ENCODE assay signal across 18 cellular contexts in genomic region chr2:237184192-237184922, GRCh38.
DNase-seq lines count a peak whose midpoint lies in the region; ATAC-seq, FAIRE-seq and TF ChIP-seq lines count a peak whose summit lies in the region.
"Had no signal": no experiment of that assay in that cellular context is flagged by ENCODE, and none has a peak within 500 bp of the region (broad histone marks: within the 10 kb centered on the region; RNA-seq: fewer than 3 reads in every experiment).

No MANE protein-coding gene starts in this region.

- no peaks in the 10 kb centered on the region; the same call in 1 of the 2 replicates for H3K27me3 Mint-ChIP-seq in WTC11 (ENCODE audit: low read depth)

- H3K4me2 ChIP-seq in K562 (ENCODE audit: insufficient read depth, low read length), result no peak overlapping the region
- H3K4me2 ChIP-seq: BLaER1 had no signal

- TF ChIP-seq RAD21 in K562 (CRISPR knock-in tag; conservative IDR thresholded peaks at IDR 0.05 in 1 of 2, IDR thresholded peaks at IDR 0.05 in 1 of 2), result no peak

- H3K27ac ChIP-seq in K562 (ENCODE audit: extremely low read depth, low read depth, low read length) (no peak overlapping the region), left lung (no peak overlapping the region)
- H3K27ac ChIP-seq: BLaER1, prostate gland had no signal

- H3K36me3 Mint-ChIP-seq in WTC11, result peaks cover under 1% of the 10 kb centered on the region; the same call in 1 of the 2 replicates
- H3K36me3 Mint-ChIP-seq: activated naive CD8-positive, alpha-beta T cell treated with anti-CD3 and anti-CD28 coated beads, Interleukin-2, amount 10 ng/mL, durations not matched to agents 7 days and 5 days had no signal

- no peaks in the 10 kb centered on the region for H3K79me2 ChIP-seq in K562 (ENCODE audit: control insufficient read depth, insufficient read depth, low read length)

- no peak overlapping the region for H3K4me3 Mint-ChIP-seq in WTC11
- H3K4me3 Mint-ChIP-seq: activated naive CD8-positive, alpha-beta T cell treated with anti-CD3 and anti-CD28 coated beads, Interleukin-2, amount 10 ng/mL, durations not matched to agents 7 days and 5 days had no signal

- H3K36me3 ChIP-seq in MG63 (no peaks in the 10 kb centered on the region), K562 (ENCODE audit: control insufficient read depth, insufficient read depth, low read length) (no peaks in the 10 kb centered on the region), left lung (no peaks in the 10 kb centered on the region)
- H3K36me3 ChIP-seq: BLaER1, prostate gland, vagina had no signal

- 0% methylated on average over 11 of the region's 14 CpGs for WGBS in K562 (ENCODE audit: insufficient coverage, low coverage, missing lambda C conversion rate)

- TF ChIP-seq POLR2A in K562 (conservative IDR thresholded peaks at IDR 0.05), result no peak

- ATAC-seq in K562, result no peak
- ATAC-seq in left lung, result peak; percentile 40
- no peak for ATAC-seq in WTC11

- intact Hi-C loops in K562 (cut with micrococcal nuclease), result no loop called here
- intact Hi-C loops in left lung (cut with DNase I), result no loop called here

- no peaks in the 10 kb centered on the region for H3K4me1 ChIP-seq in K562 (replicated peaks in 1 of 2; ENCODE audit: control insufficient read depth in 2 of 2, insufficient read depth in 2 of 2, low read length in 2 of 2)
- H3K4me1 ChIP-seq in left lung, result peaks cover 0 to 4% of the 10 kb centered on the region in 2 donors
- H3K4me1 ChIP-seq: BLaER1, prostate gland had no signal

- CTCF ChIA-PET in K562 (lab: Yijun Ruan, JAX; ENCODE audit: low intra/inter-chr PET ratio) (no interaction called here), WTC11 (lab: Charles Lee) (interaction anchor here (0.8 kb wide), 1 partner anchor 25 kb away, joined by 3 read pairs; no protein-coding TSS in a partner anchor)

- no peak overlapping the region for H3K9ac ChIP-seq in K562 (ENCODE audit: insufficient read depth in 1 of 2, low read depth in 2 of 2, low read length in 2 of 2)
- H3K9ac ChIP-seq: BLaER1 had no signal

- POLR2A ChIA-PET in K562 (lab: Yijun Ruan, JAX), result interaction anchor here (0.6 kb wide), 1 partner anchor 641 kb away, joined by 3 read pairs; no protein-coding TSS in a partner anchor
- POLR2A ChIA-PET in WTC11 (lab: Charles Lee), result no interaction called here

- H3K4me1 Mint-ChIP-seq in WTC11, result 0 out of 2 replicates have a peak, but pooled peaks cover 4% of the 10 kb centered on the region
- H3K4me1 Mint-ChIP-seq: activated naive CD8-positive, alpha-beta T cell treated with anti-CD3 and anti-CD28 coated beads, Interleukin-2, amount 10 ng/mL, durations not matched to agents 7 days and 5 days had no signal

- in situ Hi-C loops in K562 (cut with MboI), result no loop called here

- no peak overlapping the region for H2AFZ ChIP-seq in K562 (ENCODE audit: low read depth, low read length)

- no TSS peak for BruUV-seq in K562 (replicated peaks; lab: Mats Ljungman, UMichigan)

- peaks cover 1% of the 10 kb centered on the region; the same call in 1 of the 2 replicates for H3K9me3 Mint-ChIP-seq in WTC11

- no peak overlapping the region for H3K27ac Mint-ChIP-seq in WTC11
- H3K27ac Mint-ChIP-seq: activated naive CD8-positive, alpha-beta T cell treated with anti-CD3 and anti-CD28 coated beads, Interleukin-2, amount 10 ng/mL, durations not matched to agents 7 days and 5 days had no signal

- TF ChIP-seq CTCF in K562 (IDR thresholded peaks at IDR 0.05 in 2 of 3, conservative IDR thresholded peaks at IDR 0.05 in 1 of 3; ENCODE audit: insufficient read depth in 2 of 3, low read depth in 1 of 3, low read length in 3 of 3), result no peak
- no peak for TF ChIP-seq CTCF in left lung (IDR thresholded peaks at IDR 0.05)
- no peak for TF ChIP-seq CTCF in WTC11 (IDR thresholded peaks at IDR 0.05)

- no peaks in the 10 kb centered on the region for H3K27me3 ChIP-seq in MG63
- peaks cover 2 to 31% of the 10 kb centered on the region in 2 experiments; a peak in 3 of 5 replicates for H3K27me3 ChIP-seq in K562 (ENCODE audit: control insufficient read depth in 2 of 2, insufficient read depth in 2 of 2, low read length in 2 of 2)
- H3K27me3 ChIP-seq in left lung, result no peaks in the 10 kb centered on the region
- H3K27me3 ChIP-seq: BLaER1, vagina had no signal

- H3K4me3 ChIP-seq in MG63 (peak overlapping the region; percentile 7), K562 (no peak overlapping the region), left lung (no peak overlapping the region)
- H3K4me3 ChIP-seq: BLaER1, prostate gland, vagina had no signal

- no peak for TF ChIP-seq EP300 in K562 (IDR thresholded peaks at IDR 0.05; ENCODE audit: low read length)

- FAIRE-seq in K562 (lab: Jason Lieb, UNC), result no peak

- H3K9me1 ChIP-seq in K562 (ENCODE audit: control insufficient read depth, insufficient read depth, low read length), result no peaks in the 10 kb centered on the region

- DNase-seq in AG08396 (ENCODE audit: low spot score) (peak; percentile 68), MG63 (peak; percentile 88), K562 (ENCODE audit: extremely low read depth in 1 of 4, low spot score in 3 of 4) (no peak), left lung (no peak), CD1c-positive myeloid dendritic cell (ENCODE audit: extremely low spot score) (no peak), WTC11 (ENCODE audit: low spot score) (no peak), NCI-H146 (lab: John Stamatoyannopoulos, UW) (no peak)
- no peak for DNase-seq in activated CD4-positive, alpha-beta T cell treated with anti-CD3 and anti-CD28 coated beads, Interleukin-2, amount 50 U/mL, for 48 hours
- DNase-seq: activated naive CD8-positive, alpha-beta T cell treated with anti-CD3 and anti-CD28 coated beads, Interleukin-2, amount 10 ng/mL, durations not matched to agents 7 days and 5 days; foreskin melanocyte; islet precursor cell; NCI-H1105 treated with DMSO at 0.1 percent for 48 hours; NCI-H446; RPMI8226; stimulated activated CD4-positive, alpha-beta T cell treated with anti-CD3 and anti-CD28 coated beads, Interleukin-1b, Interleukin-23, amount 100 ng/mL, for 48 hours had no signal

- H4K20me1 ChIP-seq in K562 (replicated peaks; ENCODE audit: control insufficient read depth, insufficient read depth, low read length), result no peaks in the 10 kb centered on the region
- H4K20me1 ChIP-seq: BLaER1 had no signal

- H3K9me3 ChIP-seq in MG63 (no peaks in the 10 kb centered on the region), K562 (replicated peaks; ENCODE audit: control insufficient read depth, insufficient read depth, low read depth, low read length) (no peaks in the 10 kb centered on the region), left lung (no peaks in the 10 kb centered on the region)
- H3K9me3 ChIP-seq: BLaER1, prostate gland, vagina had no signal

TF ChIP-seq in K562, 482 proteins besides CTCF, POLR2A, EP300 and RAD21:
- TF ChIP-seq ZKSCAN8 (CRISPR knock-in tag; IDR thresholded peaks at IDR 0.05) (peak; percentile 82; the same call in 1 of the 2 replicates), PHF21A (IDR thresholded peaks at IDR 0.05; ENCODE audit: borderline replicate concordance, low read depth) (no peak)

TF ChIP-seq in WTC11, 78 proteins besides CTCF, POLR2A, EP300 and RAD21:
- TF ChIP-seq ETV6 (CRISPR knock-in tag; IDR thresholded peaks at IDR 0.05) (no peak), RELA (CRISPR knock-in tag; IDR thresholded peaks at IDR 0.05; ENCODE audit: borderline replicate concordance) (no peak), ZNF396 (CRISPR knock-in tag; IDR thresholded peaks at IDR 0.05; ENCODE audit: borderline replicate concordance) (no peak), HMGA2 (CRISPR knock-in tag; IDR thresholded peaks at IDR 0.05) (no peak), USF2 (CRISPR knock-in tag; IDR thresholded peaks at IDR 0.05) (no peak), NR1H2 (CRISPR knock-in tag; IDR thresholded peaks at IDR 0.05) (no peak), ZNF121 (CRISPR knock-in tag; IDR thresholded peaks at IDR 0.05) (no peak), ZNF671 (CRISPR knock-in tag; IDR thresholded peaks at IDR 0.05) (no peak), OVOL2 (CRISPR knock-in tag; IDR thresholded peaks at IDR 0.05; ENCODE audit: borderline replicate concordance) (no peak), ESRRA (CRISPR knock-in tag; IDR thresholded peaks at IDR 0.05; ENCODE audit: borderline replicate concordance) (no peak), ZNF138 (CRISPR knock-in tag; conservative IDR thresholded peaks at IDR 0.05) (no peak), ZNF425 (CRISPR knock-in tag; conservative IDR thresholded peaks at IDR 0.05) (no peak), MAX (CRISPR knock-in tag; IDR thresholded peaks at IDR 0.05) (no peak), ATF3 (CRISPR knock-in tag; conservative IDR thresholded peaks at IDR 0.05) (no peak)
TF ChIP-seq in WTC11: peak in this region for 0.

Comparison
In these comparisons a context has a peak if more than half of its experiments do, and no peak if none do; other contexts are left out.
1. DNase-seq: peak in AG08396 (single experiment) and MG63 (single experiment); none in K562 (0 of 4), left lung (0 of 2), CD1c-positive myeloid dendritic cell (single experiment), WTC11 (single experiment), NCI-H146 (single experiment) and activated CD4-positive, alpha-beta T cell treated with anti-CD3 and anti-CD28 coated beads, Interleukin-2, amount 50 U/mL, for 48 hours (0 of 2).